Comparison of ENCODE assay signal across 11 cellular contexts in genomic region chr7:94160719-94161435, GRCh38.
A peak's percentile ranks its signal among the peaks of the same experiment; 100 is the strongest.
DNase-seq lines count a peak whose midpoint lies in the region; ATAC-seq and TF ChIP-seq lines count a peak whose summit lies in the region.
"Had no signal": no experiment of that assay in that cellular context is flagged by ENCODE, and none has a peak within 500 bp of the region (broad histone marks: within the 10 kb centered on the region; RNA-seq: fewer than 3 reads in every experiment).

No MANE protein-coding gene starts in this region.

- H3K4me3 Mint-ChIP-seq in activated naive CD4-positive, alpha-beta T cell treated with anti-CD3 and anti-CD28 coated beads, Interleukin-2, amount 10 ng/mL, durations not matched to agents 7 days and 5 days = peak overlapping the region; percentile 22

- H3K9ac ChIP-seq in OCI-LY1 (ENCODE audit: low read length) = peak overlapping the region; percentile 46

- no peaks in the 10 kb centered on the region for H4K20me1 ChIP-seq in OCI-LY1 (ENCODE audit: insufficient read depth, low read length)

- no peaks in the 10 kb centered on the region for H3K9me3 Mint-ChIP-seq in activated naive CD4-positive, alpha-beta T cell treated with anti-CD3 and anti-CD28 coated beads, Interleukin-2, amount 10 ng/mL, durations not matched to agents 7 days and 5 days

- peaks cover 5% of the 10 kb centered on the region for H3K4me1 Mint-ChIP-seq in activated naive CD4-positive, alpha-beta T cell treated with anti-CD3 and anti-CD28 coated beads, Interleukin-2, amount 10 ng/mL, durations not matched to agents 7 days and 5 days

- intact Hi-C loops in esophagus muscularis mucosa (cut with DNase I) = no loop called here

- no peaks in the 10 kb centered on the region for H3K36me3 Mint-ChIP-seq in activated naive CD4-positive, alpha-beta T cell treated with anti-CD3 and anti-CD28 coated beads, Interleukin-2, amount 10 ng/mL, durations not matched to agents 7 days and 5 days

- CTCF ChIA-PET in activated naive CD4-positive, alpha-beta T cell treated with anti-CD3 and anti-CD28 coated beads, Interleukin-2, amount 10 ng/mL, durations not matched to agents 7 days and 5 days (lab: Charles Lee) = no interaction called here
- CTCF ChIA-PET in RWPE1 (lab: Yijun Ruan, JAX) = interaction anchor here (0.5 kb wide), 1 partner anchor 27 kb away, joined by 3 read pairs; no protein-coding TSS in a partner anchor

- H3K79me2 ChIP-seq in OCI-LY1 (ENCODE audit: insufficient read depth, low read length) = no peaks in the 10 kb centered on the region

- H3K27me3 Mint-ChIP-seq in activated naive CD4-positive, alpha-beta T cell treated with anti-CD3 and anti-CD28 coated beads, Interleukin-2, amount 10 ng/mL, durations not matched to agents 7 days and 5 days = no peaks in the 10 kb centered on the region

- DNase-seq in activated naive CD4-positive, alpha-beta T cell treated with anti-CD3 and anti-CD28 coated beads, Interleukin-2, amount 10 ng/mL, durations not matched to agents 7 days and 5 days = no peak
- no peak for DNase-seq in activated naive CD4-positive, alpha-beta T cell treated with Interleukin-2 at 50 U/mL for 16 hours
- DNase-seq in esophagus muscularis mucosa (ENCODE audit: extremely low spot score) (no peak), retina (no peak), RWPE1 (ENCODE audit: low spot score) (no peak), GM03348 (ENCODE audit: low spot score) (no peak)
- DNase-seq: Karpas-422, right lobe of liver had no signal

- no peak for TF ChIP-seq POLR2A in esophagus muscularis mucosa (IDR thresholded peaks at IDR 0.05; ENCODE audit: low read depth)

- H3K27ac ChIP-seq in OCI-LY1 (ENCODE audit: low read depth, low read length, poor library complexity, severe bottlenecking) (peak overlapping the region; percentile 94), esophagus muscularis mucosa (replicated peaks in 1 of 4) (no peak overlapping the region), RWPE1 (no peak overlapping the region)
- H3K27ac ChIP-seq: C4-2B, right lobe of liver had no signal

- H3K4me1 ChIP-seq in OCI-LY1 (ENCODE audit: insufficient read depth, low read length, severe bottlenecking) (peaks cover 34% of the 10 kb centered on the region), esophagus muscularis mucosa (no peaks in the 10 kb centered on the region)
- H3K4me1 ChIP-seq: right lobe of liver had no signal

- no peaks in the 10 kb centered on the region for H3F3A ChIP-seq in OCI-LY1 (ENCODE audit: insufficient read depth, low read length)

- peaks cover 7% of the 10 kb centered on the region for H3K9me3 ChIP-seq in OCI-LY1 (ENCODE audit: low read length)
- H3K9me3 ChIP-seq in esophagus muscularis mucosa = peaks cover 0 to 3% (median 0%) of the 10 kb centered on the region in 4 donors
- H3K9me3 ChIP-seq: right lobe of liver had no signal

- H3K27ac Mint-ChIP-seq in activated naive CD4-positive, alpha-beta T cell treated with anti-CD3 and anti-CD28 coated beads, Interleukin-2, amount 10 ng/mL, durations not matched to agents 7 days and 5 days = no peak overlapping the region

- WGBS in esophagus muscularis mucosa = 55% methylated on average over 3 of the region's 3 CpGs

- H3K36me3 ChIP-seq in OCI-LY1 (ENCODE audit: insufficient read depth, low read length) (no peaks in the 10 kb centered on the region), esophagus muscularis mucosa (no peaks in the 10 kb centered on the region)
- H3K36me3 ChIP-seq: right lobe of liver had no signal

- peak overlapping the region; percentile 28 for H3K4me3 ChIP-seq in OCI-LY1 (ENCODE audit: low read depth, low read length, poor library complexity, severe bottlenecking)
- H3K4me3 ChIP-seq in esophagus muscularis mucosa = no peak overlapping the region
- H3K4me3 ChIP-seq: right lobe of liver had no signal

- TF ChIP-seq CTCF in OCI-LY1 (IDR thresholded peaks at IDR 0.05; ENCODE audit: low read length) = no peak
- no peak for TF ChIP-seq CTCF in esophagus muscularis mucosa (IDR thresholded peaks at IDR 0.05)
- TF ChIP-seq CTCF in RWPE1 (conservative IDR thresholded peaks at IDR 0.05; ENCODE audit: low read depth) = no peak

- POLR2A ChIA-PET in RWPE1 (lab: Yijun Ruan, JAX; ENCODE audit: low non-redundant PET) = no interaction called here

- no peak for TF ChIP-seq EP300 in esophagus muscularis mucosa (IDR thresholded peaks at IDR 0.05)

- ATAC-seq in HG02970 (IDR thresholded peaks at IDR 0.05; ENCODE audit: low FRiP score, unreplicated experiment) = peak; percentile 96

- peak overlapping the region; percentile 66 for H3K4me2 ChIP-seq in OCI-LY1 (ENCODE audit: low read length)

- no peaks in the 10 kb centered on the region for H3K27me3 ChIP-seq in OCI-LY1 (ENCODE audit: insufficient read depth, low read length)
- no peaks in the 10 kb centered on the region for H3K27me3 ChIP-seq in esophagus muscularis mucosa
- H3K27me3 ChIP-seq: right lobe of liver had no signal

- peak overlapping the region; percentile 51; the same call in 1 of the 2 replicates for H2AFZ ChIP-seq in OCI-LY1 (ENCODE audit: low read length)

- H3K9me2 ChIP-seq in OCI-LY1 (ENCODE audit: low read depth, low read length) = no peaks in the 10 kb centered on the region
